In genomic region chr18:51668101-51668500, GRCh38 we compare ENCODE assay signal across 10 cellular contexts.
DNase-seq lines count a peak whose midpoint lies in the region; ATAC-seq and TF ChIP-seq lines count a peak whose summit lies in the region.
"Had no signal": no experiment of that assay in that cellular context is flagged by ENCODE, and none has a peak within 500 bp of the region (broad histone marks: within the 10 kb centered on the region; RNA-seq: fewer than 3 reads in every experiment).

No MANE protein-coding gene starts in this region.

- TF ChIP-seq CTCF in suprapubic skin (IDR thresholded peaks at IDR 0.05), result peak; percentile 32 to 63

- H3K56ac ChIP-seq in mesendoderm (ENCODE audit: low read length), result peak overlapping the region; percentile 40

- H3K4me3 ChIP-seq in mesendoderm (ENCODE audit: low read length) (no peak overlapping the region), suprapubic skin (no peak overlapping the region)

- no peak overlapping the region for H3K4ac ChIP-seq in mesendoderm (ENCODE audit: low read depth, low read length)

- H3K4me1 Mint-ChIP-seq in T-helper 2 cell treated with Interferon-gamma antibody and Interleukin-4, amounts not matched to agents 5 μg/mL and 100 μg/mL, for 36 hours (ENCODE audit: low read depth), result no peaks in the 10 kb centered on the region

- H3K27ac ChIP-seq in mesendoderm (ENCODE audit: low read depth, low read length) (no peak overlapping the region), suprapubic skin (no peak overlapping the region)

- no peak overlapping the region for H3K18ac ChIP-seq in mesendoderm (ENCODE audit: low read length)

- no CpG with 5 or more reads among the region's 10 CpGs for WGBS in mesendoderm (ENCODE audit: extremely low coverage, insufficient coverage, low lambda C conversion rate)
- WGBS in suprapubic skin, result 10% methylated on average over 10 of the region's 10 CpGs

- H4K5ac ChIP-seq in mesendoderm (ENCODE audit: low read length), result no peak overlapping the region

- H2BK120ac ChIP-seq in mesendoderm (ENCODE audit: low read depth, low read length), result no peak overlapping the region

- no peaks in the 10 kb centered on the region for H3K9me3 ChIP-seq in suprapubic skin

- no peak overlapping the region for H3K27ac Mint-ChIP-seq in T-helper 2 cell treated with Interferon-gamma antibody and Interleukin-4, amounts not matched to agents 5 μg/mL and 100 μg/mL, for 36 hours
- H3K27ac Mint-ChIP-seq: CD4-positive, CD25-positive, alpha-beta regulatory T cell had no signal

- DNase-seq in NCI-H2029 treated with DMSO at 0.1 percent for 48 hours (lab: John Stamatoyannopoulos, UW) (peak; percentile 8), NCI-H2029 (lab: John Stamatoyannopoulos, UW) (no peak), NCI-H1436 treated with DMSO at 0.1 percent for 48 hours (lab: John Stamatoyannopoulos, UW) (peak; percentile 41), mesendoderm (peak; percentile 66), suprapubic skin (ENCODE audit: low spot score in 2 of 2) (no peak)
- DNase-seq in T-helper 2 cell treated with Interferon-gamma antibody and Interleukin-4, amounts not matched to agents 5 μg/mL and 100 μg/mL, for 36 hours (ENCODE audit: low spot score), result peak; percentile 15
- DNase-seq in effector CD4-positive, alpha-beta T cell, result peak; percentile 5
- DNase-seq: activated T-cell treated with anti-CD3 and anti-CD28 coated beads, Interleukin-2, amount 50 U/mL, for 4 hours had no signal

- H3K36me3 ChIP-seq in mesendoderm (ENCODE audit: control insufficient read depth, insufficient read depth, low read length) (no peaks in the 10 kb centered on the region), suprapubic skin (no peaks in the 10 kb centered on the region)

- H3K27me3 ChIP-seq in mesendoderm (ENCODE audit: insufficient read depth, low read length, poor library complexity), result no peaks in the 10 kb centered on the region
- peaks cover 6% of the 10 kb centered on the region for H3K27me3 ChIP-seq in suprapubic skin

- H3K4me2 ChIP-seq in mesendoderm (ENCODE audit: low read length), result no peak overlapping the region

- H2AK5ac ChIP-seq in mesendoderm (ENCODE audit: low read length), result no peak overlapping the region

- H3K23ac ChIP-seq in mesendoderm (ENCODE audit: low read length), result no peak overlapping the region

- TF ChIP-seq POLR2A in suprapubic skin (IDR thresholded peaks at IDR 0.05), result no peak

- H3K79me2 ChIP-seq in mesendoderm (ENCODE audit: control insufficient read depth, insufficient read depth, low read length), result no peaks in the 10 kb centered on the region

- no peaks in the 10 kb centered on the region for H3K9me3 Mint-ChIP-seq in T-helper 2 cell treated with Interferon-gamma antibody and Interleukin-4, amounts not matched to agents 5 μg/mL and 100 μg/mL, for 36 hours
- H3K9me3 Mint-ChIP-seq: activated T-cell treated with anti-CD3 and anti-CD28 coated beads, Interleukin-2, amount 50 U/mL, for 4 hours had no signal

- TF ChIP-seq EP300 in suprapubic skin (IDR thresholded peaks at IDR 0.05), result no peak

- no peak overlapping the region for H2BK5ac ChIP-seq in mesendoderm (ENCODE audit: low read length)

- H2BK15ac ChIP-seq in mesendoderm (replicated peaks; ENCODE audit: low read depth), result no peak overlapping the region

- no peaks in the 10 kb centered on the region for H3K4me1 ChIP-seq in mesendoderm (ENCODE audit: control insufficient read depth, low read depth, low read length)
- H3K4me1 ChIP-seq in suprapubic skin, result no peaks in the 10 kb centered on the region

- no peaks in the 10 kb centered on the region for H3K36me3 Mint-ChIP-seq in T-helper 2 cell treated with Interferon-gamma antibody and Interleukin-4, amounts not matched to agents 5 μg/mL and 100 μg/mL, for 36 hours (ENCODE audit: low read depth)
- H3K36me3 Mint-ChIP-seq: CD4-positive, CD25-positive, alpha-beta regulatory T cell had no signal

- H3K79me1 ChIP-seq in mesendoderm (ENCODE audit: low read length), result no peaks in the 10 kb centered on the region

- no peak overlapping the region for H4K8ac ChIP-seq in mesendoderm (ENCODE audit: low read depth, low read length)

- peak; percentile 76 for ATAC-seq in HG02623 (IDR thresholded peaks at IDR 0.05; ENCODE audit: unreplicated experiment)

- H3K27me3 Mint-ChIP-seq in T-helper 2 cell treated with Interferon-gamma antibody and Interleukin-4, amounts not matched to agents 5 μg/mL and 100 μg/mL, for 36 hours (ENCODE audit: low read depth), result no peaks in the 10 kb centered on the region
- H3K27me3 Mint-ChIP-seq: CD4-positive, CD25-positive, alpha-beta regulatory T cell had no signal

- H3K4me3 Mint-ChIP-seq in T-helper 2 cell treated with Interferon-gamma antibody and Interleukin-4, amounts not matched to agents 5 μg/mL and 100 μg/mL, for 36 hours, result no peak overlapping the region
- H3K4me3 Mint-ChIP-seq: activated T-cell treated with anti-CD3 and anti-CD28 coated beads, Interleukin-2, amount 50 U/mL, for 4 hours; CD4-positive, CD25-positive, alpha-beta regulatory T cell had no signal

- H3K9ac ChIP-seq in mesendoderm (ENCODE audit: low read length), result no peak overlapping the region

Comparison
In these comparisons a context has a peak if more than half of its experiments do, and no peak if none do; other contexts are left out.
1. DNase-seq: peak in NCI-H2029 treated with DMSO at 0.1 percent for 48 hours (single experiment), NCI-H1436 treated with DMSO at 0.1 percent for 48 hours (single experiment), T-helper 2 cell treated with Interferon-gamma antibody and Interleukin-4, amounts not matched to agents 5 μg/mL and 100 μg/mL, for 36 hours (single experiment), effector CD4-positive, alpha-beta T cell (single experiment) and mesendoderm (single experiment); none in NCI-H2029 (single experiment) and suprapubic skin (0 of 2).